Comparison of ENCODE assay signal across 1 cellular context in the genomic region with DNA sequence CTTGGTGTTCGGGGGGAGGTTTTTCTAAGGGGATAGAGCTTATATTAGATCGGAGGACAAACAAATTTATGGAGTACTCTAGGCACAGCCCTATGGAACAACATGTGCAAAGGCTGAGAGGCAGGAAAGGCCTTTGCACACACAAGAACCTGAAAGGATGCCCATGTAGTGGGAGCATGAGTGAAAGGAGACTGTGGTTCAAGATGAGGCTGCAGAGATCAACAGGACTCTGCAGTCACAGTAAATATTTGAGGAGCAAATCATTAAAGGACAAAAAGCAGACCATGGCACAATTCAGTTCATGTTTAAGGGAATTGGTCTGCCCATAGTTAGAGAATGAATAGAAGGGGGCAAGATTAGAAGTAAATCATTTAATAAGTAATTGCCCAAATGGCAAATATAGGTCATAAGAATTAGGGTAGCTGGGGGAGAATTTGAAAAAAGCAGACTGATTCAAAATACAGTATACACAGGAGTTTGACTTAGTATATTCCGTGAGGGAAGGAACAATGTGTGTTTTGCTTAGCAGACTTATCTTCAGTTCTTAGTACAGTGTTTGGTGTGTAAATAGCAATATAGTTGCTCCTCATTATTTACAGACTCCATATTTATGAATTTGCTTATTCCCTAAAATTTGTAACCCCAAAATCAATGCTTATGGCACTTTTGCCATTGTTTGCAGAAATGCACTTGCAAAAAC.
TF ChIP-seq lines count a peak whose summit lies in the region.

No MANE protein-coding gene starts in this region.

TF ChIP-seq in GM23338, 12 proteins besides CTCF, POLR2A, EP300 and RAD21 (continued from another document):
- TF ChIP-seq, protein P1, sequence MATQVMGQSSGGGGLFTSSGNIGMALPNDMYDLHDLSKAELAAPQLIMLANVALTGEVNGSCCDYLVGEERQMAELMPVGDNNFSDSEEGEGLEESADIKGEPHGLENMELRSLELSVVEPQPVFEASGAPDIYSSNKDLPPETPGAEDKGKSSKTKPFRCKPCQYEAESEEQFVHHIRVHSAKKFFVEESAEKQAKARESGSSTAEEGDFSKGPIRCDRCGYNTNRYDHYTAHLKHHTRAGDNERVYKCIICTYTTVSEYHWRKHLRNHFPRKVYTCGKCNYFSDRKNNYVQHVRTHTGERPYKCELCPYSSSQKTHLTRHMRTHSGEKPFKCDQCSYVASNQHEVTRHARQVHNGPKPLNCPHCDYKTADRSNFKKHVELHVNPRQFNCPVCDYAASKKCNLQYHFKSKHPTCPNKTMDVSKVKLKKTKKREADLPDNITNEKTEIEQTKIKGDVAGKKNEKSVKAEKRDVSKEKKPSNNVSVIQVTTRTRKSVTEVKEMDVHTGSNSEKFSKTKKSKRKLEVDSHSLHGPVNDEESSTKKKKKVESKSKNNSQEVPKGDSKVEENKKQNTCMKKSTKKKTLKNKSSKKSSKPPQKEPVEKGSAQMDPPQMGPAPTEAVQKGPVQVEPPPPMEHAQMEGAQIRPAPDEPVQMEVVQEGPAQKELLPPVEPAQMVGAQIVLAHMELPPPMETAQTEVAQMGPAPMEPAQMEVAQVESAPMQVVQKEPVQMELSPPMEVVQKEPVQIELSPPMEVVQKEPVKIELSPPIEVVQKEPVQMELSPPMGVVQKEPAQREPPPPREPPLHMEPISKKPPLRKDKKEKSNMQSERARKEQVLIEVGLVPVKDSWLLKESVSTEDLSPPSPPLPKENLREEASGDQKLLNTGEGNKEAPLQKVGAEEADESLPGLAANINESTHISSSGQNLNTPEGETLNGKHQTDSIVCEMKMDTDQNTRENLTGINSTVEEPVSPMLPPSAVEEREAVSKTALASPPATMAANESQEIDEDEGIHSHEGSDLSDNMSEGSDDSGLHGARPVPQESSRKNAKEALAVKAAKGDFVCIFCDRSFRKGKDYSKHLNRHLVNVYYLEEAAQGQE (IDR thresholded peaks at IDR 0.05; ENCODE audit: unreplicated experiment): no peak
- no peak for TF ChIP-seq POLR2AphosphoS5 (IDR thresholded peaks at IDR 0.05; ENCODE audit: low read depth)
- TF ChIP-seq NANOG (IDR thresholded peaks at IDR 0.05; ENCODE audit: borderline replicate concordance): no peak
- no peak for TF ChIP-seq EZH2phosphoT487 (IDR thresholded peaks at IDR 0.05; ENCODE audit: unreplicated experiment)
- TF ChIP-seq, protein P2, sequence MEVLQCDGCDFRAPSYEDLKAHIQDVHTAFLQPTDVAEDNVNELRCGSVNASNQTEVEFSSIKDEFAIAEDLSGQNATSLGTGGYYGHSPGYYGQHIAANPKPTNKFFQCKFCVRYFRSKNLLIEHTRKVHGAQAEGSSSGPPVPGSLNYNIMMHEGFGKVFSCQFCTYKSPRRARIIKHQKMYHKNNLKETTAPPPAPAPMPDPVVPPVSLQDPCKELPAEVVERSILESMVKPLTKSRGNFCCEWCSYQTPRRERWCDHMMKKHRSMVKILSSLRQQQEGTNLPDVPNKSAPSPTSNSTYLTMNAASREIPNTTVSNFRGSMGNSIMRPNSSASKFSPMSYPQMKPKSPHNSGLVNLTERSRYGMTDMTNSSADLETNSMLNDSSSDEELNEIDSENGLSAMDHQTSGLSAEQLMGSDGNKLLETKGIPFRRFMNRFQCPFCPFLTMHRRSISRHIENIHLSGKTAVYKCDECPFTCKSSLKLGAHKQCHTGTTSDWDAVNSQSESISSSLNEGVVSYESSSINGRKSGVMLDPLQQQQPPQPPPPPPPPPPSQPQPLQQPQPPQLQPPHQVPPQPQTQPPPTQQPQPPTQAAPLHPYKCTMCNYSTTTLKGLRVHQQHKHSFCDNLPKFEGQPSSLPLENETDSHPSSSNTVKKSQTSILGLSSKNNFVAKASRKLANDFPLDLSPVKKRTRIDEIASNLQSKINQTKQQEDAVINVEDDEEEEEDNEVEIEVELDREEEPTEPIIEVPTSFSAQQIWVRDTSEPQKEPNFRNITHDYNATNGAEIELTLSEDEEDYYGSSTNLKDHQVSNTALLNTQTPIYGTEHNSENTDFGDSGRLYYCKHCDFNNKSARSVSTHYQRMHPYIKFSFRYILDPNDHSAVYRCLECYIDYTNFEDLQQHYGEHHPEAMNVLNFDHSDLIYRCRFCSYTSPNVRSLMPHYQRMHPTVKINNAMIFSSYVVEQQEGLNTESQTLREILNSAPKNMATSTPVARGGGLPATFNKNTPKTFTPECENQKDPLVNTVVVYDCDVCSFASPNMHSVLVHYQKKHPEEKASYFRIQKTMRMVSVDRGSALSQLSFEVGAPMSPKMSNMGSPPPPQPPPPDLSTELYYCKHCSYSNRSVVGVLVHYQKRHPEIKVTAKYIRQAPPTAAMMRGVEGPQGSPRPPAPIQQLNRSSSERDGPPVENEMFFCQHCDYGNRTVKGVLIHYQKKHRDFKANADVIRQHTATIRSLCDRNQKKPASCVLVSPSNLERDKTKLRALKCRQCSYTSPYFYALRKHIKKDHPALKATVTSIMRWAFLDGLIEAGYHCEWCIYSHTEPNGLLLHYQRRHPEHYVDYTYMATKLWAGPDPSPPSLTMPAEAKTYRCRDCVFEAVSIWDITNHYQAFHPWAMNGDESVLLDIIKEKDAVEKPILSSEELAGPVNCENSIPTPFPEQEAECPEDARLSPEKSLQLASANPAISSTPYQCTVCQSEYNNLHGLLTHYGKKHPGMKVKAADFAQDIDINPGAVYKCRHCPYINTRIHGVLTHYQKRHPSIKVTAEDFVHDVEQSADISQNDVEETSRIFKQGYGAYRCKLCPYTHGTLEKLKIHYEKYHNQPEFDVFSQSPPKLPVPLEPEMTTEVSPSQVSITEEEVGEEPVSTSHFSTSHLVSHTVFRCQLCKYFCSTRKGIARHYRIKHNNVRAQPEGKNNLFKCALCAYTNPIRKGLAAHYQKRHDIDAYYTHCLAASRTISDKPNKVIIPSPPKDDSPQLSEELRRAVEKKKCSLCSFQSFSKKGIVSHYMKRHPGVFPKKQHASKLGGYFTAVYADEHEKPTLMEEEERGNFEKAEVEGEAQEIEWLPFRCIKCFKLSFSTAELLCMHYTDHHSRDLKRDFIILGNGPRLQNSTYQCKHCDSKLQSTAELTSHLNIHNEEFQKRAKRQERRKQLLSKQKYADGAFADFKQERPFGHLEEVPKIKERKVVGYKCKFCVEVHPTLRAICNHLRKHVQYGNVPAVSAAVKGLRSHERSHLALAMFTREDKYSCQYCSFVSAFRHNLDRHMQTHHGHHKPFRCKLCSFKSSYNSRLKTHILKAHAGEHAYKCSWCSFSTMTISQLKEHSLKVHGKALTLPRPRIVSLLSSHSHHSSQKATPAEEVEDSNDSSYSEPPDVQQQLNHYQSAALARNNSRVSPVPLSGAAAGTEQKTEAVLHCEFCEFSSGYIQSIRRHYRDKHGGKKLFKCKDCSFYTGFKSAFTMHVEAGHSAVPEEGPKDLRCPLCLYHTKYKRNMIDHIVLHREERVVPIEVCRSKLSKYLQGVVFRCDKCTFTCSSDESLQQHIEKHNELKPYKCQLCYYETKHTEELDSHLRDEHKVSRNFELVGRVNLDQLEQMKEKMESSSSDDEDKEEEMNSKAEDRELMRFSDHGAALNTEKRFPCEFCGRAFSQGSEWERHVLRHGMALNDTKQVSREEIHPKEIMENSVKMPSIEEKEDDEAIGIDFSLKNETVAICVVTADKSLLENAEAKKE (CRISPR knock-in tag; IDR thresholded peaks at IDR 0.05): no peak
- TF ChIP-seq ZNF331 (CRISPR knock-in tag; IDR thresholded peaks at IDR 0.05; ENCODE audit: low read depth): no peak
- no peak for TF ChIP-seq JUNB (IDR thresholded peaks at IDR 0.05; ENCODE audit: unreplicated experiment)
- TF ChIP-seq CREB1 (CRISPR knock-in tag; IDR thresholded peaks at IDR 0.05; ENCODE audit: low read depth): no peak
